Comparison of ENCODE assay signal across 8 cellular contexts in genomic region chr13:94596575-94596971, GRCh38. TPM values are rescaled to one million over a fixed set of nuclear protein-coding genes. Genes with fewer than 3 reads are reported as not detected.
A peak's percentile ranks its signal among the peaks of the same experiment; 100 is the strongest.
DNase-seq lines count a peak whose midpoint lies in the region; ATAC-seq and TF ChIP-seq lines count a peak whose summit lies in the region.

No MANE protein-coding gene starts in this region.

- CTCF ChIA-PET in CD8-positive, alpha-beta memory T cell (lab: Charles Lee), result interaction anchor here (1.0 to 2.6 kb wide), 5 partner anchors 19 to 47 kb away, joined by 3 to 17 read pairs (median 5); no protein-coding TSS in a partner anchor
- CTCF ChIA-PET in RWPE1 (lab: Yijun Ruan, JAX), result interaction anchor here (0.6 kb wide), 1 partner anchor 21 kb away, joined by 3 read pairs; no protein-coding TSS in a partner anchor

- TF ChIP-seq POLR2A in erythroblast (IDR thresholded peaks at IDR 0.05; ENCODE audit: low read length), result no peak

- POLR2A ChIA-PET in CD8-positive, alpha-beta memory T cell (lab: Charles Lee), result interaction anchor here (1.6 to 1.9 kb wide), 3 partner anchors 11 to 272 kb away, joined by 3 to 31 read pairs (median 9); no protein-coding TSS in a partner anchor
- POLR2A ChIA-PET in RWPE1 (lab: Yijun Ruan, JAX; ENCODE audit: low non-redundant PET), result interaction anchor here (0.6 kb wide), 1 partner anchor 1159 kb away, joined by 9 read pairs; no protein-coding TSS in a partner anchor

- TF ChIP-seq CTCF in RWPE1 (conservative IDR thresholded peaks at IDR 0.05; ENCODE audit: low read depth) (no peak), fibroblast of pulmonary artery (IDR thresholded peaks at IDR 0.05; ENCODE audit: low read length, missing control alignments) (no peak), progenitor cell of endocrine pancreas (IDR thresholded peaks at IDR 0.05; ENCODE audit: unreplicated experiment) (no peak)

- H3K36me3 ChIP-seq in CD8-positive, alpha-beta memory T cell (ENCODE audit: insufficient read depth, low read length), result peaks cover 9% of the 10 kb centered on the region

- no peak for DNase-seq in CD8-positive, alpha-beta memory T cell
- no peak for DNase-seq in RWPE1 (ENCODE audit: low spot score)
- no peak for DNase-seq in fibroblast of pulmonary artery (ENCODE audit: low read depth)
- DNase-seq in progenitor cell of endocrine pancreas (ENCODE audit: low spot score, unreplicated experiment), result no peak
- no peak for DNase-seq in hypothalamus (lab: John Stamatoyannopoulos, UW)
- DNase-seq in OCI-M2 (lab: John Stamatoyannopoulos, UW; ENCODE audit: unreplicated experiment), result no peak
- no peak for DNase-seq in erythroblast (lab: John Stamatoyannopoulos, UW)

- H3K4me1 ChIP-seq in CD8-positive, alpha-beta memory T cell (ENCODE audit: insufficient read depth, low read length), result peaks cover 28% of the 10 kb centered on the region

- H3K27me3 ChIP-seq in CD8-positive, alpha-beta memory T cell (ENCODE audit: insufficient read depth, low read length, poor library complexity, severe bottlenecking), result no peaks in the 10 kb centered on the region

- H3K27ac Mint-ChIP-seq in CD8-positive, alpha-beta memory T cell, result peak overlapping the region in 6 of 8 donors; percentile 75 to 98 (median 88)
- H3K27ac Mint-ChIP-seq in progenitor cell of endocrine pancreas, result no peak overlapping the region

- no peaks in the 10 kb centered on the region for H3K9me3 Mint-ChIP-seq in CD8-positive, alpha-beta memory T cell
- H3K9me3 Mint-ChIP-seq in progenitor cell of endocrine pancreas (ENCODE audit: low read depth), result peaks cover 12% of the 10 kb centered on the region

- peak overlapping the region; percentile 87 for H3K27ac ChIP-seq in CD8-positive, alpha-beta memory T cell (ENCODE audit: low read depth, low read length)
- peak overlapping the region; percentile 78 for H3K27ac ChIP-seq in RWPE1

- H3K27me3 Mint-ChIP-seq in CD8-positive, alpha-beta memory T cell, result no peaks in the 10 kb centered on the region
- H3K27me3 Mint-ChIP-seq in progenitor cell of endocrine pancreas, result no peaks in the 10 kb centered on the region

- no peak for ATAC-seq in HG03442 (IDR thresholded peaks at IDR 0.05; ENCODE audit: unreplicated experiment)

- H3K4me1 Mint-ChIP-seq in CD8-positive, alpha-beta memory T cell, result peaks cover 36 to 49% (median 47%) of the 10 kb centered on the region in 3 donors
- peaks cover 16% of the 10 kb centered on the region for H3K4me1 Mint-ChIP-seq in progenitor cell of endocrine pancreas (ENCODE audit: low read depth)

- peak overlapping the region; percentile 98 for H3K4me3 ChIP-seq in CD8-positive, alpha-beta memory T cell (ENCODE audit: low read length)
- peak overlapping the region; percentile 96 for H3K4me3 ChIP-seq in fibroblast of pulmonary artery (replicated peaks; ENCODE audit: low read depth, low read length)

- H3K36me3 Mint-ChIP-seq in CD8-positive, alpha-beta memory T cell, result peaks cover 0 to 19% (median 4%) of the 10 kb centered on the region in 3 donors
- peaks cover 7% of the 10 kb centered on the region for H3K36me3 Mint-ChIP-seq in progenitor cell of endocrine pancreas (ENCODE audit: insufficient read depth)

- peak overlapping the region; percentile 85 to 96 (median 93) for H3K4me3 Mint-ChIP-seq in CD8-positive, alpha-beta memory T cell
- peak overlapping the region; percentile 97 for H3K4me3 Mint-ChIP-seq in progenitor cell of endocrine pancreas (ENCODE audit: low read depth)

- no peaks in the 10 kb centered on the region for H3K9me3 ChIP-seq in CD8-positive, alpha-beta memory T cell (ENCODE audit: low read length)

RNA-seq across cellular contexts. Expression of gene TGDS, which starts 0.6 kb away (rescaled TPM):
- 10 to 100 TPM; 19.9 to 20.3 TPM for total RNA-seq in CD8-positive, alpha-beta memory T cell
- polyA plus RNA-seq in CD8-positive, alpha-beta memory T cell, result 15.0 TPM
- 12.9 and 13.5 TPM in 2 replicates for total RNA-seq in progenitor cell of endocrine pancreas

RNA-seq across cellular contexts. Expression of gene GPR180, which starts 5.1 kb away (rescaled TPM):
- total RNA-seq in CD8-positive, alpha-beta memory T cell, result 1 to 10 TPM; 6.6 to 6.9 TPM
- 1.9 TPM for polyA plus RNA-seq in CD8-positive, alpha-beta memory T cell
- 5.3 TPM in 2 replicates for total RNA-seq in progenitor cell of endocrine pancreas
